Comparison of ENCODE assay signal across 8 cellular contexts in the genomic region with DNA sequence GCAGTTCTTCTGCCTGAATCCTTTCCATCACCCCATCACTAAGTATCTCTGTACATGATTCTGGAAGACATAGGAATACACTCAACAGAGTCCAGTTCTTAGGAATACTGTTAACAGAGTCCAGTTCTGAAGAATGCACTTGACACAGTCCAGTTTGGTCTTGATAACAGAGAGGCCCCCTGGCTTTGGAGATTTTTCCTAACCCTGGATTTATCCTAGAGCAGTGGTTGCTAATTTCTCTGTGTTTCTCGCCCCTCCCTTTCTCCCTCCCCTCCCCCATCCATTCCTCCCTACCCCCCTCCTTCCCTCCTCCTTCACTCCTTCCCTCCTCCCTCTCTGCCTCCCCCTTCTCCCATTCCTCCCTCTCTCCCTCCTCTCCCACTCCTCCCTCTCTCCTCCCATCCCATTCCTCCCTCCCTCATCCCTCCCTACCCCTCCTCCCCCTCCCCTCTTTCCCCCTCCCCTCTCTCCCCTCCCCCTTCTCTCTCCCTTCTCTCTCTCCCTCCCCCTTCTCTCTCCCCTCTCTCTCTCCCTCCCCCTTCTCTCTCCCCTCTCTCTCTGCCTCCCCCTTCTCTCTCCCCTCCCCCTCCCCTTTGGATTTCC.
"Had no signal": no experiment of that assay in that cellular context is flagged by ENCODE, and none has a peak within 500 bp of the region (broad histone marks: within the 10 kb centered on the region; RNA-seq: fewer than 3 reads in every experiment).

No MANE protein-coding gene starts in this region.

- H3K36me3 ChIP-seq: thoracic aorta, upper lobe of right lung had no signal

- DNase-seq: activated CD4-positive, alpha-beta T cell treated with anti-CD3 and anti-CD28 coated beads, Interleukin-2, amount 10 ng/mL, durations not matched to agents 7 days and 5 days; activated CD8-positive, alpha-beta T cell treated with anti-CD3 and anti-CD28 coated beads, Interleukin-2, amount 10 ng/mL, durations not matched to agents 7 days and 5 days; activated T-cell treated with anti-CD3 and anti-CD28 coated beads, Interleukin-2, amount 50 U/mL, for 4 hours; nephron progenitor cell; stimulated activated CD4-positive, alpha-beta T cell treated with anti-CD3 and anti-CD28 coated beads, Interleukin-2, amount 100 ng/mL, for 48 hours; upper lobe of right lung had no signal

- ATAC-seq: activated CD8-positive, alpha-beta T cell treated with anti-CD3 and anti-CD28 coated beads, Interleukin-2, amount 10 ng/mL, durations not matched to agents 7 days and 5 days had no signal

- H3K4me1 ChIP-seq: upper lobe of right lung had no signal

- H3K9me3 ChIP-seq: thoracic aorta, upper lobe of right lung had no signal

- H3K4me3 ChIP-seq: lung, thoracic aorta, upper lobe of right lung had no signal

- H3K27me3 ChIP-seq: upper lobe of right lung had no signal
